1 cellular context compared by ENCODE assay signal in the genomic region with DNA sequence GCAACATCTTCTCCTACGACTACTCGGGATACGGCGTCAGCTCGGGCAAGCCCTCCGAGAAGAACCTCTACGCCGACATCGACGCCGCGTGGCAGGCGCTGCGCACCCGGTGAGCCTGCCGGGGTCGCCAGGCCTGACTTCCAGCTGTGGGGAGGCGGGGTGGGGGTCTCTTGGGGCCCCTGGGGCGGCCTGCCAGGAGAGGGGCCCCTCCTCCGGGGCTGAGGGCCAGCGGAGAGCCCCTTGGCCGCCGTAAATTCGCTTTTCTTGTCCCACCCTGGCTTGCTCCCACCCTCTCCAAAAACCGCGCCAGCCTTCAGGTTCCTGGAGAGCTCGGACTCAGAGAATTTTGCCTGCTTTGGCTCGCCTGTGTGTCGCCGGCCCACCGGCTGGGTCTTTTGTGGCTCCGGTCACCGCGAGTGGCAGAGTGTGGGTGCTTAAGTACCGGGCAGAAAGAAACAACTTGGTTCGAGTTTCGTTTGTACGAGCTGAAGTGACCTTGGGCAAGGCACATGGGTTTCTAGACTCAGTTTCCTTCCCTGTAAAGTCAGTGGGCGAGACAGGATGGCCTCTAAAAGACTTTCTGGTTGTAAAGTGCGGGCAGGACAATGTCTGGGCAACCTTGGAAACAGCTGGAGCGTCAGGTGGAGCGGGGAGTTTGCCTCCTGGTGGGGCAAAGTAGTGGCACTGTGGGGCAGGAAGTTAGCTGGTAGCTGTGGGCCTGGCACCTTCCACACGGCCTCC.
TF ChIP-seq lines count a peak whose summit lies in the region.

No MANE protein-coding gene starts in this region.

TF ChIP-seq in HEK293, 187 proteins besides CTCF, POLR2A, EP300 and RAD21 (continued from another document):
- no peak for TF ChIP-seq HOXC10 (CRISPR knock-in tag; IDR thresholded peaks at IDR 0.05)
- TF ChIP-seq ZNF791 (tag by site-specific recombination; IDR thresholded peaks at IDR 0.05): no peak
- no peak for TF ChIP-seq OVOL3 (tag by site-specific recombination; IDR thresholded peaks at IDR 0.05)
- TF ChIP-seq SP2 (tag by site-specific recombination; IDR thresholded peaks at IDR 0.05): no peak
- TF ChIP-seq ZNF514 (tag by site-specific recombination; IDR thresholded peaks at IDR 0.05): no peak
- TF ChIP-seq ZNF830 (tag by site-specific recombination; IDR thresholded peaks at IDR 0.05; ENCODE audit: low read depth): no peak
- no peak for TF ChIP-seq WT1 (tag by site-specific recombination; IDR thresholded peaks at IDR 0.05)
- TF ChIP-seq, protein P1, sequence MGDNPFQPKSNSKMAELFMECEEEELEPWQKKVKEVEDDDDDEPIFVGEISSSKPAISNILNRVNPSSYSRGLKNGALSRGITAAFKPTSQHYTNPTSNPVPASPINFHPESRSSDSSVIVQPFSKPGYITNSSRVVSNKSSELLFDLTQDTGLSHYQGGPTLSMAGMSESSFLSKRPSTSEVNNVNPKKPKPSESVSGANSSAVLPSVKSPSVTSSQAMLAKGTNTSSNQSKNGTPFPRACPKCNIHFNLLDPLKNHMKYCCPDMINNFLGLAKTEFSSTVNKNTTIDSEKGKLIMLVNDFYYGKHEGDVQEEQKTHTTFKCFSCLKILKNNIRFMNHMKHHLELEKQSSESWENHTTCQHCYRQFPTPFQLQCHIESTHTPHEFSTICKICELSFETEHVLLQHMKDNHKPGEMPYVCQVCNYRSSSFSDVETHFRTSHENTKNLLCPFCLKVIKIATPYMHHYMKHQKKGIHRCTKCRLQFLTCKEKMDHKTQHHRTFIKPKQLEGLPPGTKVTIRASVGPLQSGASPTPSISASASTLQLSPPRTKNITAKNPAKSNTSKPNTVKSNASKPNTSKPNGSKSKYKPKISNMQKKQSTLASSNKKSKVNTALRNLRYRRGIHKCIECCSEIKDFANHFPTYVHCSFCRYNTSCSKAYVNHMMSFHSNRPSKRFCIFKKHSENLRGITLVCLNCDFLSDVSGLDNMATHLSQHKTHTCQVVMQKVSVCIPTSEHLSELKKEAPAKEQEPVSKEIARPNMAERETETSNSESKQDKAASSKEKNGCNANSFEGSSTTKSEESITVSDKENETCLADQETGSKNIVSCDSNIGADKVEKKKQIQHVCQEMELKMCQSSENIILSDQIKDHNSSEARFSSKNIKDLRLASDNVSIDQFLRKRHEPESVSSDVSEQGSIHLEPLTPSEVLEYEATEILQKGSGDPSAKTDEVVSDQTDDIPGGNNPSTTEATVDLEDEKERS (tag by site-specific recombination; IDR thresholded peaks at IDR 0.05): no peak
- TF ChIP-seq, protein P2, sequence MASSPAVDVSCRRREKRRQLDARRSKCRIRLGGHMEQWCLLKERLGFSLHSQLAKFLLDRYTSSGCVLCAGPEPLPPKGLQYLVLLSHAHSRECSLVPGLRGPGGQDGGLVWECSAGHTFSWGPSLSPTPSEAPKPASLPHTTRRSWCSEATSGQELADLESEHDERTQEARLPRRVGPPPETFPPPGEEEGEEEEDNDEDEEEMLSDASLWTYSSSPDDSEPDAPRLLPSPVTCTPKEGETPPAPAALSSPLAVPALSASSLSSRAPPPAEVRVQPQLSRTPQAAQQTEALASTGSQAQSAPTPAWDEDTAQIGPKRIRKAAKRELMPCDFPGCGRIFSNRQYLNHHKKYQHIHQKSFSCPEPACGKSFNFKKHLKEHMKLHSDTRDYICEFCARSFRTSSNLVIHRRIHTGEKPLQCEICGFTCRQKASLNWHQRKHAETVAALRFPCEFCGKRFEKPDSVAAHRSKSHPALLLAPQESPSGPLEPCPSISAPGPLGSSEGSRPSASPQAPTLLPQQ (tag by site-specific recombination; IDR thresholded peaks at IDR 0.05): no peak
